15 cellular contexts compared by ENCODE assay signal in genomic region chr1:157106813-157107189, GRCh38. TPM values are rescaled to one million over a fixed set of nuclear protein-coding genes. Genes with fewer than 3 reads are reported as not detected.
DNase-seq lines count a peak whose midpoint lies in the region; ATAC-seq, FAIRE-seq and TF ChIP-seq lines count a peak whose summit lies in the region.
"Had no signal": no experiment of that assay in that cellular context is flagged by ENCODE, and none has a peak within 500 bp of the region (broad histone marks: within the 10 kb centered on the region; RNA-seq: fewer than 3 reads in every experiment).

No MANE protein-coding gene starts in this region.

- CTCF ChIA-PET in HepG2 (lab: Yijun Ruan, JAX; ENCODE audit: low intra/inter-chr PET ratio, low total read pairs) (no interaction called here), SK-N-SH (lab: Yijun Ruan, JAX) (interaction anchor here (1.1 to 3.1 kb wide), 3 partner anchors 16 to 56 kb away, joined by 3 to 19 read pairs (median 3); no protein-coding TSS in a partner anchor)

- H3K9ac ChIP-seq in HepG2 (ENCODE audit: insufficient read depth, low read depth, low read length) (no peak overlapping the region), SK-N-SH (peak overlapping the region; percentile 57)

- H3K4me2 ChIP-seq in HepG2 (ENCODE audit: low read depth, low read length), result peak overlapping the region; percentile 36
- peak overlapping the region; percentile 56 for H3K4me2 ChIP-seq in SK-N-SH

- TF ChIP-seq RAD21 in HepG2 (CRISPR knock-in tag; IDR thresholded peaks at IDR 0.05), result no peak
- no peak for TF ChIP-seq RAD21 in SK-N-SH (IDR thresholded peaks at IDR 0.05; ENCODE audit: low read length)

- POLR2A ChIA-PET in HepG2 (lab: Yijun Ruan, JAX) (no interaction called here), SK-N-SH (lab: Yijun Ruan, JAX) (no interaction called here)

- H3K4me3 ChIP-seq in HepG2 (replicated peaks in 1 of 3; ENCODE audit: insufficient read depth in 1 of 3, low read depth in 2 of 3, low read length in 3 of 3), result no peak overlapping the region
- no peak overlapping the region for H3K4me3 ChIP-seq in right lobe of liver
- H3K4me3 ChIP-seq in SK-N-SH (ENCODE audit: low read depth in 2 of 2, low read length in 1 of 2), result no peak overlapping the region
- no peak overlapping the region for H3K4me3 ChIP-seq in tibial artery
- H3K4me3 ChIP-seq: body of pancreas, tibial nerve had no signal

- TF ChIP-seq CTCF in HepG2 (CRISPR knock-in tag; IDR thresholded peaks at IDR 0.05) (no peak), right lobe of liver (IDR thresholded peaks at IDR 0.05) (no peak), SK-N-SH (IDR thresholded peaks at IDR 0.05) (no peak), tibial artery (IDR thresholded peaks at IDR 0.05) (no peak)

- intact Hi-C loops in HepG2 (cut with micrococcal nuclease; ENCODE audit: unreplicated experiment) (no loop called here), right lobe of liver (cut with DNase I) (no loop called here), tibial artery (cut with DNase I; ENCODE audit: low total_unique reads) (no loop called here)

- DNase-seq in HepG2 (ENCODE audit: low spot score) (no peak), right lobe of liver (no peak), SK-N-SH (no peak), mesenteric fat pad (ENCODE audit: low spot score) (peak; percentile 65), mucosa of gallbladder (ENCODE audit: low spot score) (no peak), retina (no peak), tibial artery (no peak)
- DNase-seq: NCI-H2171 treated with DMSO at 0.1 percent for 48 hours had no signal

- FAIRE-seq in HepG2 (lab: Jason Lieb, UNC), result no peak

- no TSS peak for BruUV-seq in HepG2 (replicated peaks; lab: Mats Ljungman, UMichigan)

- no peaks in the 10 kb centered on the region for H3K36me3 ChIP-seq in HepG2 (replicated peaks in 1 of 2; ENCODE audit: control insufficient read depth in 1 of 2, insufficient read depth in 2 of 2, low read length in 2 of 2)
- no peaks in the 10 kb centered on the region for H3K36me3 ChIP-seq in right lobe of liver
- no peaks in the 10 kb centered on the region for H3K36me3 ChIP-seq in SK-N-SH (replicated peaks in 1 of 2; ENCODE audit: control insufficient read depth in 1 of 2, insufficient read depth in 2 of 2, low read length in 1 of 2)
- no peaks in the 10 kb centered on the region for H3K36me3 ChIP-seq in tibial artery
- H3K36me3 ChIP-seq: tibial nerve had no signal

- in situ Hi-C loops in HepG2 (cut with HindIII; ENCODE audit: extremely low pct_ligation_motif_present, low pct_unique_long_range_greater_than_20kb), result no loop called here

- H3K27me3 ChIP-seq in HepG2 (ENCODE audit: control insufficient read depth in 1 of 2, insufficient read depth in 2 of 2, low read length in 2 of 2) (peaks cover 11 to 62% of the 10 kb centered on the region in 2 experiments; a peak in 4 of 5 replicates), right lobe of liver (peaks cover 0 to 14% of the 10 kb centered on the region in 2 donors), SK-N-SH (ENCODE audit: insufficient read depth) (no peaks in the 10 kb centered on the region), tibial artery (peaks cover 0 to 67% of the 10 kb centered on the region in 2 donors)

- H3K9me3 ChIP-seq in HepG2 (ENCODE audit: low read length) (no peaks in the 10 kb centered on the region), right lobe of liver (no peaks in the 10 kb centered on the region), SK-N-SH (no peaks in the 10 kb centered on the region), tibial artery (no peaks in the 10 kb centered on the region)
- H3K9me3 ChIP-seq: body of pancreas, tibial nerve had no signal

- ATAC-seq in HepG2 (no peak; the same call in 2 of the 3 replicates), right lobe of liver (no peak), GM18909 (IDR thresholded peaks at IDR 0.05; ENCODE audit: poor library complexity, unreplicated experiment) (no peak)
- ATAC-seq: body of pancreas had no signal

- TF ChIP-seq EP300 in HepG2 (IDR thresholded peaks at IDR 0.05; ENCODE audit: low read depth in 2 of 2, low read length in 2 of 2), result no peak
- no peak for TF ChIP-seq EP300 in HepG2 (CRISPR knock-in tag; IDR thresholded peaks at IDR 0.05; ENCODE audit: borderline replicate concordance)
- TF ChIP-seq EP300 in SK-N-SH (IDR thresholded peaks at IDR 0.05; ENCODE audit: borderline replicate concordance in 1 of 2, low read depth in 1 of 2, low read length in 1 of 2), result no peak

- H3K79me2 ChIP-seq in HepG2 (ENCODE audit: insufficient read depth, low read length) (no peaks in the 10 kb centered on the region), SK-N-SH (ENCODE audit: insufficient read depth) (no peaks in the 10 kb centered on the region)

- H2AFZ ChIP-seq in HepG2 (ENCODE audit: low read length) (no peak overlapping the region), SK-N-SH (ENCODE audit: low read depth) (peak overlapping the region; percentile 95)

- 0% methylated on average over 3 of the region's 6 CpGs for WGBS in HepG2 (ENCODE audit: low lambda C conversion rate)
- WGBS in right lobe of liver (ENCODE audit: insufficient coverage, low coverage, low lambda C conversion rate, missing lambda C conversion rate), result no CpG with 5 or more reads among the region's 6 CpGs
- 63% methylated on average over 6 of the region's 6 CpGs for WGBS in SK-N-SH (ENCODE audit: low lambda C conversion rate)

- no peaks in the 10 kb centered on the region for H3K4me1 ChIP-seq in HepG2 (ENCODE audit: insufficient read depth, low read length)
- no peaks in the 10 kb centered on the region for H3K4me1 ChIP-seq in right lobe of liver
- H3K4me1 ChIP-seq in SK-N-SH (ENCODE audit: control insufficient read depth in 1 of 2, insufficient read depth in 2 of 2, low read depth in 1 of 2, low read length in 1 of 2), result peaks cover 0 to 17% of the 10 kb centered on the region in 2 experiments; a peak in 1 of 4 replicates
- peaks cover 0 to 1% (median 0%) of the 10 kb centered on the region in 4 donors for H3K4me1 ChIP-seq in tibial artery
- H3K4me1 ChIP-seq: body of pancreas, tibial nerve had no signal

- H3K9me2 ChIP-seq in SK-N-SH, result no peaks in the 10 kb centered on the region

- no peaks in the 10 kb centered on the region for H3F3A ChIP-seq in SK-N-SH (replicated peaks; ENCODE audit: insufficient read depth)

- TF ChIP-seq POLR2A in HepG2 (IDR thresholded peaks at IDR 0.05; ENCODE audit: insufficient read depth in 1 of 2, low read depth in 2 of 2, low read length in 2 of 2) (no peak), right lobe of liver (IDR thresholded peaks at IDR 0.05) (no peak)

- H3K27ac ChIP-seq in HepG2 (ENCODE audit: extremely low read length, insufficient read depth, low read length) (no peak overlapping the region), right lobe of liver (no peak overlapping the region), SK-N-SH (ENCODE audit: low read depth in 2 of 2, low read length in 1 of 2) (peak overlapping the region in 1 of 2 experiments; percentile 47; a peak in 2 of 4 replicates), tibial artery (no peak overlapping the region)
- H3K27ac ChIP-seq: tibial nerve had no signal

- H4K20me1 ChIP-seq in HepG2 (ENCODE audit: insufficient read depth, low read length) (no peaks in the 10 kb centered on the region), SK-N-SH (ENCODE audit: insufficient read depth) (no peaks in the 10 kb centered on the region)

RNA-seq across cellular contexts. Expression of gene ETV3L, which starts 7.2 kb away (rescaled TPM):
- total RNA-seq in HepG2 (2016; rRNA removed; fragmentation: Illumina TruSeq; extraction: Trizol), result not detected in 2 replicates
- total RNA-seq in HepG2 (2016; cell fraction: cytosol; rRNA removed; fragmentation: Illumina TruSeq; extraction: Trizol; ENCODE audit: low read depth), result not detected in 2 replicates
- total RNA-seq in HepG2 (2016; cell fraction: insoluble cytoplasmic fraction; rRNA removed; fragmentation: Illumina TruSeq; extraction: Trizol), result not detected in 2 replicates
- total RNA-seq in HepG2 (2016; cell fraction: membrane; rRNA removed; fragmentation: Illumina TruSeq; extraction: Trizol), result not detected in 2 replicates
- total RNA-seq in HepG2 (2016; cell fraction: nucleus; rRNA removed; fragmentation: Illumina TruSeq; extraction: Trizol), result not detected in 2 replicates
- not detected in 2 replicates for polyA plus RNA-seq in HepG2 (2011; rRNA removed)
- polyA plus RNA-seq in HepG2 (2011; cell fraction: cytosol; rRNA removed), result not detected in 2 replicates
- polyA plus RNA-seq in HepG2 (2011; cell fraction: nucleus; rRNA removed), result not detected in 2 replicates
- not detected in 2 replicates for polyA plus RNA-seq in HepG2 (2012)
- polyA plus RNA-seq in HepG2 (2016; cell fraction: cytosol; fragmentation: Illumina TruSeq; extraction: Trizol; ENCODE audit: low read depth), result not detected in 2 replicates
- polyA plus RNA-seq in HepG2 (2016; cell fraction: insoluble cytoplasmic fraction; fragmentation: Illumina TruSeq; extraction: Trizol; ENCODE audit: low read depth), result not detected in 2 replicates
- not detected in 2 replicates for polyA plus RNA-seq in HepG2 (2016; cell fraction: membrane; fragmentation: Illumina TruSeq; extraction: Trizol; ENCODE audit: low read depth)
- not detected in 2 replicates for polyA plus RNA-seq in HepG2 (2016; cell fraction: nucleus; fragmentation: Illumina TruSeq; extraction: Trizol; ENCODE audit: insufficient read depth, low read depth)
- polyA minus RNA-seq in HepG2 (2011; rRNA and poly(A)+ RNA removed; ENCODE audit: low replicate concordance), result not detected in 2 replicates
- not detected in 2 replicates for polyA minus RNA-seq in HepG2 (2011; cell fraction: cytosol; rRNA and poly(A)+ RNA removed)
- polyA minus RNA-seq in HepG2 (2011; cell fraction: nucleus; rRNA and poly(A)+ RNA removed), result not detected in 2 replicates
- total RNA-seq in right lobe of liver, result not detected
- polyA plus RNA-seq in SK-N-SH (2012; rRNA removed), result not detected in 2 replicates
- polyA plus RNA-seq in SK-N-SH (2012; cell fraction: cytosol; rRNA removed), result not detected in 2 replicates
- polyA plus RNA-seq in SK-N-SH (2012; cell fraction: nucleus; rRNA removed), result not detected in 2 replicates
- total RNA-seq in mesenteric fat pad, result not detected
- not detected for total RNA-seq in mucosa of gallbladder
- total RNA-seq: A673; activated naive CD4-positive, alpha-beta T cell treated with anti-CD3 and anti-CD28 coated beads for 36 hours; body of pancreas; left cardiac atrium; pulmonary artery endothelial cell; tibial nerve had no signal

RNA-seq across cellular contexts. Expression of gene ETV3, which starts 31.4 kb away (rescaled TPM):
- total RNA-seq in HepG2 (2016; rRNA removed; fragmentation: Illumina TruSeq; extraction: Trizol), result 5.8 and 8.5 TPM in 2 replicates
- 0.81 and 1.4 TPM in 2 replicates for total RNA-seq in HepG2 (2016; cell fraction: cytosol; rRNA removed; fragmentation: Illumina TruSeq; extraction: Trizol; ENCODE audit: low read depth)
- total RNA-seq in HepG2 (2016; cell fraction: insoluble cytoplasmic fraction; rRNA removed; fragmentation: Illumina TruSeq; extraction: Trizol), result 5.7 and 7.6 TPM in 2 replicates
- total RNA-seq in HepG2 (2016; cell fraction: membrane; rRNA removed; fragmentation: Illumina TruSeq; extraction: Trizol), result 4.0 and 4.1 TPM in 2 replicates
- 8.1 and 8.4 TPM in 2 replicates for total RNA-seq in HepG2 (2016; cell fraction: nucleus; rRNA removed; fragmentation: Illumina TruSeq; extraction: Trizol)
- 4.2 and 4.6 TPM in 2 replicates for polyA plus RNA-seq in HepG2 (2011; rRNA removed)
- polyA plus RNA-seq in HepG2 (2011; cell fraction: cytosol; rRNA removed), result 2.6 and 3.2 TPM in 2 replicates
- polyA plus RNA-seq in HepG2 (2011; cell fraction: nucleus; rRNA removed), result 4.0 and 5.1 TPM in 2 replicates
- polyA plus RNA-seq in HepG2 (2012), result 4.8 and 4.9 TPM in 2 replicates
- polyA plus RNA-seq in HepG2 (2016; cell fraction: cytosol; fragmentation: Illumina TruSeq; extraction: Trizol; ENCODE audit: low read depth), result 0.11 and 0.12 TPM in 2 replicates
- 6.3 and 6.4 TPM in 2 replicates for polyA plus RNA-seq in HepG2 (2016; cell fraction: insoluble cytoplasmic fraction; fragmentation: Illumina TruSeq; extraction: Trizol; ENCODE audit: low read depth)
- polyA plus RNA-seq in HepG2 (2016; cell fraction: membrane; fragmentation: Illumina TruSeq; extraction: Trizol; ENCODE audit: low read depth), result 0.88 and 1.1 TPM in 2 replicates
- 7.2 and 7.6 TPM in 2 replicates for polyA plus RNA-seq in HepG2 (2016; cell fraction: nucleus; fragmentation: Illumina TruSeq; extraction: Trizol; ENCODE audit: insufficient read depth, low read depth)
- 11.8 and 25.1 TPM in 2 replicates for polyA minus RNA-seq in HepG2 (2011; rRNA and poly(A)+ RNA removed; ENCODE audit: low replicate concordance)
- 6.7 and 7.9 TPM in 2 replicates for polyA minus RNA-seq in HepG2 (2011; cell fraction: cytosol; rRNA and poly(A)+ RNA removed)
- 14.3 and 14.7 TPM in 2 replicates for polyA minus RNA-seq in HepG2 (2011; cell fraction: nucleus; rRNA and poly(A)+ RNA removed)
- 1 to 10 TPM; 4.9 to 7.8 (median 6.5) TPM for total RNA-seq in right lobe of liver
- 5.4 and 8.5 TPM in 2 replicates for polyA plus RNA-seq in SK-N-SH (2012; rRNA removed)
- polyA plus RNA-seq in SK-N-SH (2012; cell fraction: cytosol; rRNA removed), result 5.2 and 5.6 TPM in 2 replicates
- 9.4 and 16.2 TPM in 2 replicates for polyA plus RNA-seq in SK-N-SH (2012; cell fraction: nucleus; rRNA removed)
- total RNA-seq in mesenteric fat pad, result 37.2 TPM
- total RNA-seq in mucosa of gallbladder, result 27.0 TPM
